In the genomic region with DNA sequence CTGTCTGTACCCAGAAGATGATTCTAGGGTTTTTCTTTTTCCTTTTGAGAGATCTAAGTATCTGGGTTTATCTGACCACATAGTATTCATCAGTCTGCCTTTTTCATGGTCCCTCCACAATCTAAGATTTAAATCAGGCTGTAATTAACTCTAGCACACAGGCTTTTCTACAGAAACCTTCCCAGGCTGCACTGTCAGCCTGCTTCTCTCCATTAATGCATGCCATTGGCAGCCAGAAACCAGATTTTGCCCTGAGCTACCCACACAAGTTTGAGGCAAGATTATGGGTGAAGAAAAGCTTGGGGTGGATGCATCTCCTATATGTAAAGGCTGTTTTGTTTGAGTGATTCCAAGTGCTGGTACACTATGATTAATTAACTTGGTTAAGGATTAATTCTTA, we compare ENCODE assay signal across 1 cellular context.
TF ChIP-seq lines count a peak whose summit lies in the region.

No MANE protein-coding gene starts in this region.

TF ChIP-seq in HCT116, 20 proteins besides CTCF, POLR2A, EP300 and RAD21:
- TF ChIP-seq CEBPB (IDR thresholded peaks at IDR 0.05; ENCODE audit: low read depth) (no peak), EZH2 (IDR thresholded peaks at IDR 0.05) (no peak), POLR2AphosphoS5 (IDR thresholded peaks at IDR 0.05; ENCODE audit: low read depth, low read length) (no peak), ELF1 (IDR thresholded peaks at IDR 0.05; ENCODE audit: borderline replicate concordance, low read depth) (no peak), CBX3 (IDR thresholded peaks at IDR 0.05; ENCODE audit: low read depth) (no peak), YY1 (IDR thresholded peaks at IDR 0.05; ENCODE audit: extremely low read depth, insufficient replicate concordance, low read depth, low read length) (no peak), ZNF274 (IDR thresholded peaks at IDR 0.05; ENCODE audit: low read depth, low read length) (no peak), ZFX (IDR thresholded peaks at IDR 0.05) (no peak), EZH2phosphoT487 (IDR thresholded peaks at IDR 0.05; ENCODE audit: borderline replicate concordance) (no peak), EGR1 (IDR thresholded peaks at IDR 0.05; ENCODE audit: low read depth) (no peak), SIN3A (IDR thresholded peaks at IDR 0.05; ENCODE audit: low read depth) (no peak), SP1 (IDR thresholded peaks at IDR 0.05; ENCODE audit: low read depth) (no peak), TCF7L2 (IDR thresholded peaks at IDR 0.05; ENCODE audit: borderline replicate concordance, extremely low read depth, insufficient read depth, insufficient read length) (no peak)
- TF ChIP-seq, protein P1, sequence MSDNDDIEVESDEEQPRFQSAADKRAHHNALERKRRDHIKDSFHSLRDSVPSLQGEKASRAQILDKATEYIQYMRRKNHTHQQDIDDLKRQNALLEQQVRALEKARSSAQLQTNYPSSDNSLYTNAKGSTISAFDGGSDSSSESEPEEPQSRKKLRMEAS (IDR thresholded peaks at IDR 0.05): no peak
- TF ChIP-seq, protein P2, sequence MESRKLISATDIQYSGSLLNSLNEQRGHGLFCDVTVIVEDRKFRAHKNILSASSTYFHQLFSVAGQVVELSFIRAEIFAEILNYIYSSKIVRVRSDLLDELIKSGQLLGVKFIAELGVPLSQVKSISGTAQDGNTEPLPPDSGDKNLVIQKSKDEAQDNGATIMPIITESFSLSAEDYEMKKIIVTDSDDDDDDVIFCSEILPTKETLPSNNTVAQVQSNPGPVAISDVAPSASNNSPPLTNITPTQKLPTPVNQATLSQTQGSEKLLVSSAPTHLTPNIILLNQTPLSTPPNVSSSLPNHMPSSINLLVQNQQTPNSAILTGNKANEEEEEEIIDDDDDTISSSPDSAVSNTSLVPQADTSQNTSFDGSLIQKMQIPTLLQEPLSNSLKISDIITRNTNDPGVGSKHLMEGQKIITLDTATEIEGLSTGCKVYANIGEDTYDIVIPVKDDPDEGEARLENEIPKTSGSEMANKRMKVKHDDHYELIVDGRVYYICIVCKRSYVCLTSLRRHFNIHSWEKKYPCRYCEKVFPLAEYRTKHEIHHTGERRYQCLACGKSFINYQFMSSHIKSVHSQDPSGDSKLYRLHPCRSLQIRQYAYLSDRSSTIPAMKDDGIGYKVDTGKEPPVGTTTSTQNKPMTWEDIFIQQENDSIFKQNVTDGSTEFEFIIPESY (IDR thresholded peaks at IDR 0.05; ENCODE audit: extremely low read depth, insufficient replicate concordance, low read length): no peak
- TF ChIP-seq, protein P3, sequence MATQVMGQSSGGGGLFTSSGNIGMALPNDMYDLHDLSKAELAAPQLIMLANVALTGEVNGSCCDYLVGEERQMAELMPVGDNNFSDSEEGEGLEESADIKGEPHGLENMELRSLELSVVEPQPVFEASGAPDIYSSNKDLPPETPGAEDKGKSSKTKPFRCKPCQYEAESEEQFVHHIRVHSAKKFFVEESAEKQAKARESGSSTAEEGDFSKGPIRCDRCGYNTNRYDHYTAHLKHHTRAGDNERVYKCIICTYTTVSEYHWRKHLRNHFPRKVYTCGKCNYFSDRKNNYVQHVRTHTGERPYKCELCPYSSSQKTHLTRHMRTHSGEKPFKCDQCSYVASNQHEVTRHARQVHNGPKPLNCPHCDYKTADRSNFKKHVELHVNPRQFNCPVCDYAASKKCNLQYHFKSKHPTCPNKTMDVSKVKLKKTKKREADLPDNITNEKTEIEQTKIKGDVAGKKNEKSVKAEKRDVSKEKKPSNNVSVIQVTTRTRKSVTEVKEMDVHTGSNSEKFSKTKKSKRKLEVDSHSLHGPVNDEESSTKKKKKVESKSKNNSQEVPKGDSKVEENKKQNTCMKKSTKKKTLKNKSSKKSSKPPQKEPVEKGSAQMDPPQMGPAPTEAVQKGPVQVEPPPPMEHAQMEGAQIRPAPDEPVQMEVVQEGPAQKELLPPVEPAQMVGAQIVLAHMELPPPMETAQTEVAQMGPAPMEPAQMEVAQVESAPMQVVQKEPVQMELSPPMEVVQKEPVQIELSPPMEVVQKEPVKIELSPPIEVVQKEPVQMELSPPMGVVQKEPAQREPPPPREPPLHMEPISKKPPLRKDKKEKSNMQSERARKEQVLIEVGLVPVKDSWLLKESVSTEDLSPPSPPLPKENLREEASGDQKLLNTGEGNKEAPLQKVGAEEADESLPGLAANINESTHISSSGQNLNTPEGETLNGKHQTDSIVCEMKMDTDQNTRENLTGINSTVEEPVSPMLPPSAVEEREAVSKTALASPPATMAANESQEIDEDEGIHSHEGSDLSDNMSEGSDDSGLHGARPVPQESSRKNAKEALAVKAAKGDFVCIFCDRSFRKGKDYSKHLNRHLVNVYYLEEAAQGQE (IDR thresholded peaks at IDR 0.05; ENCODE audit: low read depth): no peak
- TF ChIP-seq, protein P4, sequence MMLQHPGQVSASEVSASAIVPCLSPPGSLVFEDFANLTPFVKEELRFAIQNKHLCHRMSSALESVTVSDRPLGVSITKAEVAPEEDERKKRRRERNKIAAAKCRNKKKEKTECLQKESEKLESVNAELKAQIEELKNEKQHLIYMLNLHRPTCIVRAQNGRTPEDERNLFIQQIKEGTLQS (IDR thresholded peaks at IDR 0.05): no peak
